In the genomic region with DNA sequence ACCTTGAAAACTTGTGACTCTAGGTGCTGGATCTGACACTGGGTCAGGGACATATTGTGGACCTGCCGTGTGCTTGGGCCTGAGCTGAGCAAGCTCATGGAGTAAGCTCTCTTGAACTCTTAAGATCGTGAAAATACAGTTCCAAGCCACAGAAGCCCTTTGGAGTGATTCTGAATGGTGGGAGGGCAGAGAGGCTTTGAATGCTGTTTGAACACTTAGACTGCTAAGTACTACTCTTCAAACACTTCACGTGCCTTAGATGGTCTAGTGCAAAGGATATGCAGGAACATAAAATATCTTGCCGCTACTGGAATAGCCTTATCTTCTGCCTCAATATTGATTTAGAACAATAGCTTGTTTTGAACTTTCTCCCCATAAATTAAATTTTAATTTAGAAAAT, we compare ENCODE assay signal across 17 cellular contexts. TPM values are rescaled to one million over a fixed set of nuclear protein-coding genes. Genes with fewer than 3 reads are reported as not detected.
DNase-seq lines count a peak whose midpoint lies in the region; ATAC-seq, FAIRE-seq and TF ChIP-seq lines count a peak whose summit lies in the region.
"Had no signal": no experiment of that assay in that cellular context is flagged by ENCODE, and none has a peak within 500 bp of the region (broad histone marks: within the 10 kb centered on the region; RNA-seq: fewer than 3 reads in every experiment).

No MANE protein-coding gene starts in this region.

- H3K4me3 ChIP-seq in left ventricle myocardium inferior (no peak overlapping the region), tibial artery (no peak overlapping the region), SJCRH30 (no peak overlapping the region), HepG2 (replicated peaks in 1 of 3; ENCODE audit: insufficient read depth in 1 of 3, low read depth in 2 of 3, low read length in 3 of 3) (no peak overlapping the region)
- H3K4me3 ChIP-seq: A549, gastrocnemius medialis, PC-9 had no signal

- H3K9ac ChIP-seq in HepG2 (ENCODE audit: insufficient read depth, low read depth, low read length) = no peak overlapping the region

- CTCF ChIA-PET in HepG2 (lab: Yijun Ruan, JAX; ENCODE audit: low intra/inter-chr PET ratio, low total read pairs) = no interaction called here

- no peak for FAIRE-seq in HepG2 (lab: Jason Lieb, UNC)
- FAIRE-seq: A549, urothelium cell line had no signal

- no peak for TF ChIP-seq RAD21 in HepG2 (CRISPR knock-in tag; IDR thresholded peaks at IDR 0.05)

- TF ChIP-seq POLR2A in HepG2 (IDR thresholded peaks at IDR 0.05; ENCODE audit: insufficient read depth in 1 of 2, low read depth in 2 of 2, low read length in 2 of 2) = no peak

- intact Hi-C loops in left ventricle myocardium inferior (cut with micrococcal nuclease) (no loop called here), tibial artery (cut with DNase I; ENCODE audit: low total_unique reads) (no loop called here), HepG2 (cut with micrococcal nuclease; ENCODE audit: unreplicated experiment) (no loop called here)

- POLR2A ChIA-PET in HepG2 (lab: Yijun Ruan, JAX) = no interaction called here

- H3K4me2 ChIP-seq in HepG2 (ENCODE audit: low read depth, low read length) = no peak overlapping the region
- H3K4me2 ChIP-seq: PC-9 had no signal

- H3K79me2 ChIP-seq in HepG2 (ENCODE audit: insufficient read depth, low read length) = no peaks in the 10 kb centered on the region

- DNase-seq in NCI-H524 (lab: John Stamatoyannopoulos, UW) = peak; percentile 46 to 68
- DNase-seq in NCI-H524 treated with DMSO at 0.1 percent for 48 hours (lab: John Stamatoyannopoulos, UW) = no peak
- DNase-seq in NCI-H510A treated with DMSO at 0.1 percent for 48 hours (lab: John Stamatoyannopoulos, UW) = peak; percentile 85
- DNase-seq in left ventricle myocardium inferior = no peak
- DNase-seq in tibial artery = no peak
- DNase-seq in glomerular visceral epithelial cell (ENCODE audit: extremely low spot score) = no peak
- no peak for DNase-seq in SJCRH30
- no peak for DNase-seq in HepG2 (ENCODE audit: low spot score)
- DNase-seq: activated CD4-positive, alpha-beta memory T cell treated with anti-CD3 and anti-CD28 coated beads, Interleukin-2, amount 10 ng/mL, durations not matched to agents 7 days and 5 days; activated naive CD8-positive, alpha-beta T cell treated with anti-CD3 and anti-CD28 coated beads, Interleukin-2, amount 50 U/mL, for 24 hours; activated T-cell treated with anti-CD3 and anti-CD28 coated beads, Interleukin-2, amount 50 U/mL, for 72 hours; DMS153; gastrocnemius medialis had no signal

- H3K4me1 ChIP-seq in left ventricle myocardium inferior (peaks cover 83% of the 10 kb centered on the region), tibial artery (peaks cover 0 to 77% (median 32%) of the 10 kb centered on the region in 4 donors), SJCRH30 (no peaks in the 10 kb centered on the region), HepG2 (ENCODE audit: insufficient read depth, low read length) (peaks cover 13% of the 10 kb centered on the region)

- H3K27me3 ChIP-seq in left ventricle myocardium inferior (ENCODE audit: low read depth) (no peaks in the 10 kb centered on the region), tibial artery (no peaks in the 10 kb centered on the region), SJCRH30 (no peaks in the 10 kb centered on the region), HepG2 (ENCODE audit: control insufficient read depth in 1 of 2, insufficient read depth in 2 of 2, low read length in 2 of 2) (no peaks in the 10 kb centered on the region)
- H3K27me3 ChIP-seq: gastrocnemius medialis had no signal

- no peak for ATAC-seq in HepG2
- ATAC-seq: activated naive CD8-positive, alpha-beta T cell treated with anti-CD3 and anti-CD28 coated beads, Interleukin-2, amount 50 U/mL, for 24 hours; activated T-cell treated with anti-CD3 and anti-CD28 coated beads, Interleukin-2, amount 50 U/mL, for 72 hours; gastrocnemius medialis had no signal

- no peaks in the 10 kb centered on the region for H4K20me1 ChIP-seq in HepG2 (ENCODE audit: insufficient read depth, low read length)

- no peaks in the 10 kb centered on the region for H3K9me3 ChIP-seq in left ventricle myocardium inferior (replicated peaks)
- H3K9me3 ChIP-seq in tibial artery = no peaks in the 10 kb centered on the region
- no peaks in the 10 kb centered on the region for H3K9me3 ChIP-seq in SJCRH30 (replicated peaks)
- no peaks in the 10 kb centered on the region for H3K9me3 ChIP-seq in HepG2 (ENCODE audit: low read length)
- H3K9me3 ChIP-seq: A549, gastrocnemius medialis had no signal

- H3K36me3 ChIP-seq in left ventricle myocardium inferior = no peaks in the 10 kb centered on the region
- no peaks in the 10 kb centered on the region for H3K36me3 ChIP-seq in tibial artery
- no peaks in the 10 kb centered on the region for H3K36me3 ChIP-seq in SJCRH30
- no peaks in the 10 kb centered on the region for H3K36me3 ChIP-seq in HepG2 (replicated peaks in 1 of 2; ENCODE audit: control insufficient read depth in 1 of 2, insufficient read depth in 2 of 2, low read length in 2 of 2)
- H3K36me3 ChIP-seq: gastrocnemius medialis had no signal

- TF ChIP-seq EP300 in HepG2 (IDR thresholded peaks at IDR 0.05; ENCODE audit: low read depth in 2 of 2, low read length in 2 of 2) (no peak), HepG2 (CRISPR knock-in tag; IDR thresholded peaks at IDR 0.05; ENCODE audit: borderline replicate concordance) (no peak)

- in situ Hi-C loops in HepG2 (cut with HindIII; ENCODE audit: extremely low pct_ligation_motif_present, low pct_unique_long_range_greater_than_20kb) = no loop called here

- H3K27ac ChIP-seq in left ventricle myocardium inferior (replicated peaks) = peak overlapping the region; percentile 46
- peak overlapping the region; percentile 35 to 55 for H3K27ac ChIP-seq in tibial artery
- H3K27ac ChIP-seq in SJCRH30 = no peak overlapping the region
- H3K27ac ChIP-seq in HepG2 (ENCODE audit: extremely low read length, insufficient read depth, low read length) = no peak overlapping the region
- H3K27ac ChIP-seq: C4-2B, gastrocnemius medialis, PC-9 had no signal

- WGBS in HepG2 (ENCODE audit: low lambda C conversion rate) = 20% methylated on average over 4 of the region's 4 CpGs

- no TSS peak for BruUV-seq in HepG2 (replicated peaks; lab: Mats Ljungman, UMichigan)

- TF ChIP-seq CTCF in left ventricle myocardium inferior (IDR thresholded peaks at IDR 0.05; ENCODE audit: borderline replicate concordance) = no peak
- no peak for TF ChIP-seq CTCF in tibial artery (IDR thresholded peaks at IDR 0.05)
- no peak for TF ChIP-seq CTCF in HepG2 (CRISPR knock-in tag; IDR thresholded peaks at IDR 0.05)

- H2AFZ ChIP-seq in HepG2 (ENCODE audit: low read length) = no peak overlapping the region
- H2AFZ ChIP-seq: PC-9 had no signal

TF ChIP-seq in HepG2, 621 proteins besides CTCF, POLR2A, EP300 and RAD21 (continues in another document):
- TF ChIP-seq ZNF143 (CRISPR knock-in tag; IDR thresholded peaks at IDR 0.05) (no peak), ZNF225 (CRISPR knock-in tag; IDR thresholded peaks at IDR 0.05) (no peak)
- TF ChIP-seq, protein P1, sequence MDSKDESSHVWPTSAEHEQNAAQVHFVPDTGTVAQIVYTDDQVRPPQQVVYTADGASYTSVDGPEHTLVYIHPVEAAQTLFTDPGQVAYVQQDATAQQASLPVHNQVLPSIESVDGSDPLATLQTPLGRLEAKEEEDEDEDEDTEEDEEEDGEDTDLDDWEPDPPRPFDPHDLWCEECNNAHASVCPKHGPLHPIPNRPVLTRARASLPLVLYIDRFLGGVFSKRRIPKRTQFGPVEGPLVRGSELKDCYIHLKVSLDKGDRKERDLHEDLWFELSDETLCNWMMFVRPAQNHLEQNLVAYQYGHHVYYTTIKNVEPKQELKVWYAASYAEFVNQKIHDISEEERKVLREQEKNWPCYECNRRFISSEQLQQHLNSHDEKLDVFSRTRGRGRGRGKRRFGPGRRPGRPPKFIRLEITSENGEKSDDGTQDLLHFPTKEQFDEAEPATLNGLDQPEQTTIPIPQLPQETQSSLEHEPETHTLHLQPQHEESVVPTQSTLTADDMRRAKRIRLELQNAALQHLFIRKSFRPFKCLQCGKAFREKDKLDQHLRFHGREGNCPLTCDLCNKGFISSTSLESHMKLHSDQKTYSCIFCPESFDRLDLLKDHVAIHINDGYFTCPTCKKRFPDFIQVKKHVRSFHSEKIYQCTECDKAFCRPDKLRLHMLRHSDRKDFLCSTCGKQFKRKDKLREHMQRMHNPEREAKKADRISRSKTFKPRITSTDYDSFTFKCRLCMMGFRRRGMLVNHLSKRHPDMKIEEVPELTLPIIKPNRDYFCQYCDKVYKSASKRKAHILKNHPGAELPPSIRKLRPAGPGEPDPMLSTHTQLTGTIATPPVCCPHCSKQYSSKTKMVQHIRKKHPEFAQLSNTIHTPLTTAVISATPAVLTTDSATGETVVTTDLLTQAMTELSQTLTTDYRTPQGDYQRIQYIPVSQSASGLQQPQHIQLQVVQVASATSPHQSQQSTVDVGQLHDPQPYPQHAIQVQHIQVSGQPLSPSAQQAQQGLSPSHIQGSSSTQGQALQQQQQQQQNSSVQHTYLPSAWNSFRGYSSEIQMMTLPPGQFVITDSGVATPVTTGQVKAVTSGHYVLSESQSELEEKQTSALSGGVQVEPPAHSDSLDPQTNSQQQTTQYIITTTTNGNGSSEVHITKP (CRISPR knock-in tag; IDR thresholded peaks at IDR 0.05; ENCODE audit: low read depth) = no peak

RNA-seq across cellular contexts. Expression of a gene that starts 21.6 kb away (rescaled TPM):
- total RNA-seq in left ventricle myocardium inferior (14.0 TPM), HepG2 (2016; rRNA removed; fragmentation: Illumina TruSeq; extraction: Trizol) (1.6 and 2.3 TPM in 2 replicates)
- total RNA-seq in SJCRH30 (2014; rRNA removed; shearing (Covaris generic)) = 4.8 and 5.5 TPM in 2 replicates
- 1.6 and 3.0 TPM in 2 replicates for total RNA-seq in HepG2 (2016; cell fraction: cytosol; rRNA removed; fragmentation: Illumina TruSeq; extraction: Trizol; ENCODE audit: low read depth)
- 1.5 and 2.0 TPM in 2 replicates for total RNA-seq in HepG2 (2016; cell fraction: insoluble cytoplasmic fraction; rRNA removed; fragmentation: Illumina TruSeq; extraction: Trizol)
- 0.79 and 1.0 TPM in 2 replicates for total RNA-seq in HepG2 (2016; cell fraction: membrane; rRNA removed; fragmentation: Illumina TruSeq; extraction: Trizol)
- 2.9 and 3.2 TPM in 2 replicates for total RNA-seq in HepG2 (2016; cell fraction: nucleus; rRNA removed; fragmentation: Illumina TruSeq; extraction: Trizol)
- 0.58 and 0.67 TPM in 2 replicates for polyA plus RNA-seq in HepG2 (2011; rRNA removed)
- polyA plus RNA-seq in HepG2 (2011; cell fraction: cytosol; rRNA removed) = 0.55 and 0.59 TPM in 2 replicates
- 0.19 and 0.37 TPM in 2 replicates for polyA plus RNA-seq in HepG2 (2011; cell fraction: nucleus; rRNA removed)
- polyA plus RNA-seq in HepG2 (2012) = 0.31 and 0.60 TPM in 2 replicates
- 0.08 and 0.14 TPM in 2 replicates for polyA plus RNA-seq in HepG2 (2016; cell fraction: cytosol; fragmentation: Illumina TruSeq; extraction: Trizol; ENCODE audit: low read depth)
- 1.5 TPM in 2 replicates for polyA plus RNA-seq in HepG2 (2016; cell fraction: insoluble cytoplasmic fraction; fragmentation: Illumina TruSeq; extraction: Trizol; ENCODE audit: low read depth)
- polyA plus RNA-seq in HepG2 (2016; cell fraction: membrane; fragmentation: Illumina TruSeq; extraction: Trizol; ENCODE audit: low read depth) = 0.15 and 0.19 TPM in 2 replicates
- polyA plus RNA-seq in HepG2 (2016; cell fraction: nucleus; fragmentation: Illumina TruSeq; extraction: Trizol; ENCODE audit: insufficient read depth, low read depth) = 1.7 and 2.2 TPM in 2 replicates
- 2.0 and 4.4 TPM in 2 replicates for polyA minus RNA-seq in HepG2 (2011; rRNA and poly(A)+ RNA removed; ENCODE audit: low replicate concordance)
- polyA minus RNA-seq in HepG2 (2011; cell fraction: cytosol; rRNA and poly(A)+ RNA removed) = 0.99 and 1.6 TPM in 2 replicates
- 1.9 and 2.3 TPM in 2 replicates for polyA minus RNA-seq in HepG2 (2011; cell fraction: nucleus; rRNA and poly(A)+ RNA removed)

Comparison
In these comparisons a context has a peak if more than half of its experiments do, and no peak if none do; other contexts are left out.
1. DNase-seq: peak in NCI-H524 (2 of 2) and NCI-H510A treated with DMSO at 0.1 percent for 48 hours (single experiment); none in NCI-H524 treated with DMSO at 0.1 percent for 48 hours (single experiment), left ventricle myocardium inferior (single experiment), tibial artery (0 of 2), glomerular visceral epithelial cell (single experiment), SJCRH30 (0 of 2) and HepG2 (single experiment).
2. H3K27ac ChIP-seq: peak in left ventricle myocardium inferior (single experiment) and tibial artery (2 of 2); none in SJCRH30 (single experiment) and HepG2 (single experiment).